ENCODE assay signal across 8 cellular contexts in the genomic region with DNA sequence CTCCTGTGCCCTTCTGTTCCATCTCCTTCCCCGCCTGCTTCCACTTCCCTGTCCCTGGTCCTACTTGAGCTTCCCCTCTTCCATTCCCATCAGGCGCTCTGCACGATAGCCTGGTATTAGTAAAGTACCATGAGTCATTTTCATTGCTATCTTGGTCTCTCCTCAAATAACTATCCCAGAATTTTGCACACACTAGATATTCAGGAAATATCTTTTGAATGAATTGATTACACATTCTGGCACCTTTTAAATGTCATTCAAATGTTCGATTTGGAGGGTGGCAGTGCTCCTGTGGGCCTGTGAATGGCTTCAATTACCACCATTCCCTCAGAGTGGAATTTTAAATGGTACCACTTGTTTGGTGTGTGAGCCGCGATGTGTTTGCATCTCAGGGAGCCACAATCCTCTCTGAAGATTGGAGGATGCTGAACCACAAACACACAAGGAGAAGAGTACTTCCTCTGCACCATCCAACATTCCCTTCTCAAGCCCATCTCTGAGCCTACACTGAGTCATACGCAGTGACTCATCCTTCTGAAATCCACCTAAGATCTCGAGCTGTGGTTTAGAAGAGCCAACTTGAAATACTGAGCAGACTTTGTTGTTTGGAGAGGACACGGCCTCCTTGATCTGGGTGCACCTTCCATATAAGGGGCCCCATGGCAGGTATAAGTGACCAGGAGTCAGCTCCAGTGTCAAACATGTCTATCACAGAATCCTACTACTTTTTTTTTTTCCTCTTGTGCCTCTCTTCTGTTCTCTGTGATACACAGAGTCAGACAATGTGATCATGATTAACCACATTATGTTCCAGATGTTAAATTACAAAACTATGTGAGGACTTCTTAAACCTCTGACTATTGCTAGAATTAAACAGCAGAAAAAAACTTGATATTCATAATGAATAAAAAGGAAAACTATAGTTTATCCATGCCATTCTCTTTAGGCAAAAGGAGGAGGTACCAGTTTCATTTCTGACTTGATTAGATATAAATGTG.
A peak's percentile ranks its signal among the peaks of the same experiment; 100 is the strongest.
DNase-seq lines count a peak whose midpoint lies in the region; ATAC-seq lines count a peak whose summit lies in the region.
"Had no signal": no experiment of that assay in that cellular context is flagged by ENCODE, and none has a peak within 500 bp of the region (broad histone marks: within the 10 kb centered on the region; RNA-seq: fewer than 3 reads in every experiment).

No MANE protein-coding gene starts in this region.

- DNase-seq in HK-2 (ENCODE audit: unreplicated experiment) (peak; percentile 61), SW480 (ENCODE audit: low spot score) (peak; percentile 96), glomerular visceral epithelial cell (ENCODE audit: extremely low spot score) (peak; percentile 90), superior temporal gyrus (ENCODE audit: extremely low spot score) (peak; percentile 51)
- DNase-seq in activated effector memory CD4-positive, alpha-beta T cell treated with Interleukin-2 at 50 U/mL for 16 hours: no peak
- DNase-seq: NCI-H69 had no signal

- no peak for ATAC-seq in GM21528 (IDR thresholded peaks at IDR 0.05; ENCODE audit: low FRiP score, unreplicated experiment)
- no peak for ATAC-seq in GM21619 (IDR thresholded peaks at IDR 0.05; ENCODE audit: unreplicated experiment)
